ENCODE assay signal across 2 cellular contexts in the genomic region with DNA sequence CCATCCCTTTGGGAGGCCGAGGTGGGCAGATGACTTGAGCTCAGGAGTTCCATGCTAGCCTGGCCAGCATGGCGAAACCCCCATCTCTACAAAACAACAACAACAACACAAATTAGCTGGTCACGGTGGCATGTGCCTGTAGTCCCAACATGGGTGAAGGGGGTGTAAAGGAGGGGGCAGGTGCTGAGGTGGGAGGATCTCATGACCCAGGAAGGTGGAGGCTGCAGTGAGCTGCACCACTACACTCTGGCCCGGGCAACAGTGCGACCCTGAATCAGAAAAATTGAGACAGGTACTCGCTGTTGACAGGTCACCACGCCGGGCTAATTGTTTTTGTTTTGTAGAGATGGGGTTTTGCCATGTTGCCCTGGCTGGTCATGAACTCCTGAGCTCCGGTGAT.
TF ChIP-seq lines count a peak whose summit lies in the region.

No MANE protein-coding gene starts in this region.

TF ChIP-seq in GM23338, 12 proteins besides CTCF, POLR2A, EP300 and RAD21 (continued from another document):
- TF ChIP-seq NANOG (IDR thresholded peaks at IDR 0.05; ENCODE audit: borderline replicate concordance) (no peak), STAT1 (IDR thresholded peaks at IDR 0.05; ENCODE audit: unreplicated experiment) (no peak), POLR2AphosphoS5 (IDR thresholded peaks at IDR 0.05; ENCODE audit: low read depth) (no peak), EZH2 (IDR thresholded peaks at IDR 0.05; ENCODE audit: low read depth, unreplicated experiment) (no peak), ZNF331 (CRISPR knock-in tag; IDR thresholded peaks at IDR 0.05; ENCODE audit: low read depth) (no peak), JUNB (IDR thresholded peaks at IDR 0.05; ENCODE audit: unreplicated experiment) (no peak), EZH2phosphoT487 (IDR thresholded peaks at IDR 0.05; ENCODE audit: unreplicated experiment) (no peak), ZNF114 (CRISPR knock-in tag; IDR thresholded peaks at IDR 0.05) (no peak), CREB1 (CRISPR knock-in tag; IDR thresholded peaks at IDR 0.05; ENCODE audit: low read depth) (no peak)
- TF ChIP-seq, protein P1, sequence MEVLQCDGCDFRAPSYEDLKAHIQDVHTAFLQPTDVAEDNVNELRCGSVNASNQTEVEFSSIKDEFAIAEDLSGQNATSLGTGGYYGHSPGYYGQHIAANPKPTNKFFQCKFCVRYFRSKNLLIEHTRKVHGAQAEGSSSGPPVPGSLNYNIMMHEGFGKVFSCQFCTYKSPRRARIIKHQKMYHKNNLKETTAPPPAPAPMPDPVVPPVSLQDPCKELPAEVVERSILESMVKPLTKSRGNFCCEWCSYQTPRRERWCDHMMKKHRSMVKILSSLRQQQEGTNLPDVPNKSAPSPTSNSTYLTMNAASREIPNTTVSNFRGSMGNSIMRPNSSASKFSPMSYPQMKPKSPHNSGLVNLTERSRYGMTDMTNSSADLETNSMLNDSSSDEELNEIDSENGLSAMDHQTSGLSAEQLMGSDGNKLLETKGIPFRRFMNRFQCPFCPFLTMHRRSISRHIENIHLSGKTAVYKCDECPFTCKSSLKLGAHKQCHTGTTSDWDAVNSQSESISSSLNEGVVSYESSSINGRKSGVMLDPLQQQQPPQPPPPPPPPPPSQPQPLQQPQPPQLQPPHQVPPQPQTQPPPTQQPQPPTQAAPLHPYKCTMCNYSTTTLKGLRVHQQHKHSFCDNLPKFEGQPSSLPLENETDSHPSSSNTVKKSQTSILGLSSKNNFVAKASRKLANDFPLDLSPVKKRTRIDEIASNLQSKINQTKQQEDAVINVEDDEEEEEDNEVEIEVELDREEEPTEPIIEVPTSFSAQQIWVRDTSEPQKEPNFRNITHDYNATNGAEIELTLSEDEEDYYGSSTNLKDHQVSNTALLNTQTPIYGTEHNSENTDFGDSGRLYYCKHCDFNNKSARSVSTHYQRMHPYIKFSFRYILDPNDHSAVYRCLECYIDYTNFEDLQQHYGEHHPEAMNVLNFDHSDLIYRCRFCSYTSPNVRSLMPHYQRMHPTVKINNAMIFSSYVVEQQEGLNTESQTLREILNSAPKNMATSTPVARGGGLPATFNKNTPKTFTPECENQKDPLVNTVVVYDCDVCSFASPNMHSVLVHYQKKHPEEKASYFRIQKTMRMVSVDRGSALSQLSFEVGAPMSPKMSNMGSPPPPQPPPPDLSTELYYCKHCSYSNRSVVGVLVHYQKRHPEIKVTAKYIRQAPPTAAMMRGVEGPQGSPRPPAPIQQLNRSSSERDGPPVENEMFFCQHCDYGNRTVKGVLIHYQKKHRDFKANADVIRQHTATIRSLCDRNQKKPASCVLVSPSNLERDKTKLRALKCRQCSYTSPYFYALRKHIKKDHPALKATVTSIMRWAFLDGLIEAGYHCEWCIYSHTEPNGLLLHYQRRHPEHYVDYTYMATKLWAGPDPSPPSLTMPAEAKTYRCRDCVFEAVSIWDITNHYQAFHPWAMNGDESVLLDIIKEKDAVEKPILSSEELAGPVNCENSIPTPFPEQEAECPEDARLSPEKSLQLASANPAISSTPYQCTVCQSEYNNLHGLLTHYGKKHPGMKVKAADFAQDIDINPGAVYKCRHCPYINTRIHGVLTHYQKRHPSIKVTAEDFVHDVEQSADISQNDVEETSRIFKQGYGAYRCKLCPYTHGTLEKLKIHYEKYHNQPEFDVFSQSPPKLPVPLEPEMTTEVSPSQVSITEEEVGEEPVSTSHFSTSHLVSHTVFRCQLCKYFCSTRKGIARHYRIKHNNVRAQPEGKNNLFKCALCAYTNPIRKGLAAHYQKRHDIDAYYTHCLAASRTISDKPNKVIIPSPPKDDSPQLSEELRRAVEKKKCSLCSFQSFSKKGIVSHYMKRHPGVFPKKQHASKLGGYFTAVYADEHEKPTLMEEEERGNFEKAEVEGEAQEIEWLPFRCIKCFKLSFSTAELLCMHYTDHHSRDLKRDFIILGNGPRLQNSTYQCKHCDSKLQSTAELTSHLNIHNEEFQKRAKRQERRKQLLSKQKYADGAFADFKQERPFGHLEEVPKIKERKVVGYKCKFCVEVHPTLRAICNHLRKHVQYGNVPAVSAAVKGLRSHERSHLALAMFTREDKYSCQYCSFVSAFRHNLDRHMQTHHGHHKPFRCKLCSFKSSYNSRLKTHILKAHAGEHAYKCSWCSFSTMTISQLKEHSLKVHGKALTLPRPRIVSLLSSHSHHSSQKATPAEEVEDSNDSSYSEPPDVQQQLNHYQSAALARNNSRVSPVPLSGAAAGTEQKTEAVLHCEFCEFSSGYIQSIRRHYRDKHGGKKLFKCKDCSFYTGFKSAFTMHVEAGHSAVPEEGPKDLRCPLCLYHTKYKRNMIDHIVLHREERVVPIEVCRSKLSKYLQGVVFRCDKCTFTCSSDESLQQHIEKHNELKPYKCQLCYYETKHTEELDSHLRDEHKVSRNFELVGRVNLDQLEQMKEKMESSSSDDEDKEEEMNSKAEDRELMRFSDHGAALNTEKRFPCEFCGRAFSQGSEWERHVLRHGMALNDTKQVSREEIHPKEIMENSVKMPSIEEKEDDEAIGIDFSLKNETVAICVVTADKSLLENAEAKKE (CRISPR knock-in tag; IDR thresholded peaks at IDR 0.05) = no peak
- TF ChIP-seq, protein P2, sequence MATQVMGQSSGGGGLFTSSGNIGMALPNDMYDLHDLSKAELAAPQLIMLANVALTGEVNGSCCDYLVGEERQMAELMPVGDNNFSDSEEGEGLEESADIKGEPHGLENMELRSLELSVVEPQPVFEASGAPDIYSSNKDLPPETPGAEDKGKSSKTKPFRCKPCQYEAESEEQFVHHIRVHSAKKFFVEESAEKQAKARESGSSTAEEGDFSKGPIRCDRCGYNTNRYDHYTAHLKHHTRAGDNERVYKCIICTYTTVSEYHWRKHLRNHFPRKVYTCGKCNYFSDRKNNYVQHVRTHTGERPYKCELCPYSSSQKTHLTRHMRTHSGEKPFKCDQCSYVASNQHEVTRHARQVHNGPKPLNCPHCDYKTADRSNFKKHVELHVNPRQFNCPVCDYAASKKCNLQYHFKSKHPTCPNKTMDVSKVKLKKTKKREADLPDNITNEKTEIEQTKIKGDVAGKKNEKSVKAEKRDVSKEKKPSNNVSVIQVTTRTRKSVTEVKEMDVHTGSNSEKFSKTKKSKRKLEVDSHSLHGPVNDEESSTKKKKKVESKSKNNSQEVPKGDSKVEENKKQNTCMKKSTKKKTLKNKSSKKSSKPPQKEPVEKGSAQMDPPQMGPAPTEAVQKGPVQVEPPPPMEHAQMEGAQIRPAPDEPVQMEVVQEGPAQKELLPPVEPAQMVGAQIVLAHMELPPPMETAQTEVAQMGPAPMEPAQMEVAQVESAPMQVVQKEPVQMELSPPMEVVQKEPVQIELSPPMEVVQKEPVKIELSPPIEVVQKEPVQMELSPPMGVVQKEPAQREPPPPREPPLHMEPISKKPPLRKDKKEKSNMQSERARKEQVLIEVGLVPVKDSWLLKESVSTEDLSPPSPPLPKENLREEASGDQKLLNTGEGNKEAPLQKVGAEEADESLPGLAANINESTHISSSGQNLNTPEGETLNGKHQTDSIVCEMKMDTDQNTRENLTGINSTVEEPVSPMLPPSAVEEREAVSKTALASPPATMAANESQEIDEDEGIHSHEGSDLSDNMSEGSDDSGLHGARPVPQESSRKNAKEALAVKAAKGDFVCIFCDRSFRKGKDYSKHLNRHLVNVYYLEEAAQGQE (IDR thresholded peaks at IDR 0.05; ENCODE audit: unreplicated experiment) = no peak

TF ChIP-seq in neural cell, 6 proteins besides CTCF, POLR2A, EP300 and RAD21 (continued from another document):
- TF ChIP-seq, protein P2 (IDR thresholded peaks at IDR 0.05; ENCODE audit: borderline replicate concordance) = no peak
